Comparison of ENCODE assay signal across 9 cellular contexts in genomic region chr1:21937034-21937371, GRCh38. TPM values are rescaled to one million over a fixed set of nuclear protein-coding genes. Genes with fewer than 3 reads are reported as not detected.
DNase-seq lines count a peak whose midpoint lies in the region; ATAC-seq and TF ChIP-seq lines count a peak whose summit lies in the region.
"Had no signal": no experiment of that assay in that cellular context is flagged by ENCODE, and none has a peak within 500 bp of the region (broad histone marks: within the 10 kb centered on the region; RNA-seq: fewer than 3 reads in every experiment).

TSS of gene HSPG2 (minus strand) at chr1:21937310. CDS start at chr1:21937217, 93 bp downstream.

- no peaks in the 10 kb centered on the region for H3K36me3 ChIP-seq in left lung

- DNase-seq in activated CD4-positive, alpha-beta T cell treated with anti-CD3 and anti-CD28 coated beads for 36 hours = no peak
- no peak for DNase-seq in activated CD4-positive, alpha-beta T cell treated with anti-CD3 and anti-CD28 coated beads, Interleukin-2, amount 50 U/mL, for 4 hours
- DNase-seq in left lung (no peak), UCSD-AML1 (lab: John Stamatoyannopoulos, UW; ENCODE audit: unreplicated experiment) (no peak), D341Med (ENCODE audit: low spot score) (no peak)
- DNase-seq: DND-41 had no signal

- peak within 1 kb of the TSS; percentile 58 to 89 for H3K4me3 ChIP-seq in left lung

- no peaks in the 10 kb centered on the region for H3K9me3 Mint-ChIP-seq in activated CD4-positive, alpha-beta T cell treated with anti-CD3 and anti-CD28 coated beads for 36 hours (ENCODE audit: low read depth)
- H3K9me3 Mint-ChIP-seq in brain = peaks cover 0 to 4% (median 0%) of the 10 kb centered on the region in 5 experiments

- ATAC-seq in activated CD4-positive, alpha-beta T cell treated with anti-CD3 and anti-CD28 coated beads for 36 hours = peak; percentile 56
- ATAC-seq in left lung (no peak), HG03460 (IDR thresholded peaks at IDR 0.05; ENCODE audit: unreplicated experiment) (no peak)

- no peak for TF ChIP-seq CTCF in brain (conservative IDR thresholded peaks at IDR 0.05)
- TF ChIP-seq CTCF in left lung (IDR thresholded peaks at IDR 0.05) = no peak

- peaks cover 0 to 9% of the 10 kb centered on the region in 2 donors for H3K27me3 ChIP-seq in left lung

- H3K27ac ChIP-seq in left lung (peak within 1 kb of the TSS; percentile 69 to 87), temporal lobe (ENCODE audit: low read depth, low read length) (peak within 1 kb of the TSS; percentile 9)

- POLR2A ChIA-PET in activated CD4-positive, alpha-beta T cell treated with anti-CD3 and anti-CD28 coated beads for 36 hours (lab: Charles Lee) = no interaction called here

- intact Hi-C loops in activated CD4-positive, alpha-beta T cell treated with anti-CD3 and anti-CD28 coated beads for 36 hours (cut with DNase I, micrococcal nuclease) = loop anchor here in 1 of 2 experiments (1.0 to 5.0 kb wide), 2 partner anchors 154 to 1150 kb away; partner anchors contain the start of genes HP1BP3 and USP48
- intact Hi-C loops in left lung (cut with DNase I) = no loop called here

- peaks cover 42 to 67% of the 10 kb centered on the region in 2 donors for H3K4me1 ChIP-seq in left lung

- H3K36me3 Mint-ChIP-seq in activated CD4-positive, alpha-beta T cell treated with anti-CD3 and anti-CD28 coated beads for 36 hours (ENCODE audit: low read depth) = no peaks in the 10 kb centered on the region
- H3K36me3 Mint-ChIP-seq in brain = no peaks in the 10 kb centered on the region

- CTCF ChIA-PET in activated CD4-positive, alpha-beta T cell treated with anti-CD3 and anti-CD28 coated beads for 36 hours (lab: Charles Lee) = no interaction called here

- peak within 1 kb of the TSS; percentile 74 for H3K4me3 Mint-ChIP-seq in activated CD4-positive, alpha-beta T cell treated with anti-CD3 and anti-CD28 coated beads for 36 hours
- H3K4me3 Mint-ChIP-seq in brain = peak within 1 kb of the TSS; percentile 84 to 91 (median 87)

- H3K27ac Mint-ChIP-seq in activated CD4-positive, alpha-beta T cell treated with anti-CD3 and anti-CD28 coated beads for 36 hours = peak within 1 kb of the TSS; percentile 80
- peak within 1 kb of the TSS; percentile 78 to 92 (median 90) for H3K27ac Mint-ChIP-seq in brain

- H3K27me3 Mint-ChIP-seq in activated CD4-positive, alpha-beta T cell treated with anti-CD3 and anti-CD28 coated beads for 36 hours = peaks cover 10% of the 10 kb centered on the region
- peaks cover 4% of the 10 kb centered on the region for H3K27me3 Mint-ChIP-seq in brain

- H3K4me1 Mint-ChIP-seq in activated CD4-positive, alpha-beta T cell treated with anti-CD3 and anti-CD28 coated beads for 36 hours = peaks cover 20% of the 10 kb centered on the region
- peaks cover 85% of the 10 kb centered on the region for H3K4me1 Mint-ChIP-seq in brain

- no peaks in the 10 kb centered on the region for H3K9me3 ChIP-seq in left lung

RNA-seq across cellular contexts. Expression of gene HSPG2, which starts in this region (rescaled TPM):
- total RNA-seq in activated CD4-positive, alpha-beta T cell treated with anti-CD3 and anti-CD28 coated beads for 36 hours = 10 to 100 TPM; 19.6 to 20.6 TPM
- polyA plus RNA-seq in brain (ENCODE audit: insufficient read depth, low read depth, low replicate concordance) = 27.0 TPM
- total RNA-seq in left lung (100 to 1,000 TPM; 324 to 434 TPM), temporal lobe (9.3 TPM)

Comparison
In these comparisons a context has a peak if more than half of its experiments do, and no peak if none do; other contexts are left out.
1. RNA of gene HSPG2 (total RNA-seq): 324 to 434 TPM in left lung; 19.6 to 20.6 TPM in activated CD4-positive, alpha-beta T cell treated with anti-CD3 and anti-CD28 coated beads for 36 hours and 9.3 TPM in temporal lobe (single experiment); every median in the first group is over 10 times any median in the second.